17 cellular contexts compared by ENCODE assay signal in the genomic region with DNA sequence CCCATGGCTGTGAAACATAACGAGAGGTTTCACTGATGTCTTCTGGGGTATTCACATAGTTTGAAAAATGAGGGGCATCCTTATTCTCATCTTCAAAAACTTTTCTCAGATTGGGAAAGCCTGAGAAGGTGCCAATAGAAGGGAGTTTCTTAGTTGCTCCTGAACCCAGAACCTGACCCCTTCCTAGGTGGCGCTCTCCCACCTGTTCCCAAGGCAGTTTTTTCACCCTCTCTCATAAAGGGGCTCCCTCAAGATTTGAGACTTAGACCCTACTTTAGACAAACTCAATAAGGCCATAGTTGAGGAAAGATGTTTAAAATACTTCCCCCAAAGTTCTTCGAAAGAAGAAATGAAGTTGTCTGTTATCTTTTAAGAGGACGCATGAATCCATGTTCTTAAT.
DNase-seq lines count a peak whose midpoint lies in the region; ATAC-seq and TF ChIP-seq lines count a peak whose summit lies in the region.
"Had no signal": no experiment of that assay in that cellular context is flagged by ENCODE, and none has a peak within 500 bp of the region (broad histone marks: within the 10 kb centered on the region; RNA-seq: fewer than 3 reads in every experiment).

No MANE protein-coding gene starts in this region.

- H3K36me3 Mint-ChIP-seq in GM23338 (ENCODE audit: low read depth) (peaks cover 4% of the 10 kb centered on the region; the same call in 2 of the 3 replicates), T-helper 17 cell (ENCODE audit: low read depth) (peaks cover 2% of the 10 kb centered on the region), chondrocyte (ENCODE audit: low read depth) (peaks cover 2% of the 10 kb centered on the region)
- H3K36me3 Mint-ChIP-seq: CD4-positive, alpha-beta memory T cell had no signal

- peak; percentile 39 for TF ChIP-seq CTCF in 22Rv1 (IDR thresholded peaks at IDR 0.05)
- peak; percentile 65 to 71 for TF ChIP-seq CTCF in GM23338 (conservative IDR thresholded peaks at IDR 0.05; ENCODE audit: low read depth in 2 of 2)
- TF ChIP-seq CTCF in OCI-LY1 (IDR thresholded peaks at IDR 0.05; ENCODE audit: low read length): peak; percentile 38
- peak; percentile 20 for TF ChIP-seq CTCF in epithelial cell of proximal tubule (conservative IDR thresholded peaks at IDR 0.05; ENCODE audit: low read depth, low read length)
- TF ChIP-seq CTCF in chondrocyte (IDR thresholded peaks at IDR 0.05): no peak

- no peaks in the 10 kb centered on the region for H3K36me3 ChIP-seq in GM23338 (ENCODE audit: insufficient read depth)
- H3K36me3 ChIP-seq in OCI-LY1 (ENCODE audit: insufficient read depth, low read length): no peaks in the 10 kb centered on the region
- H3K36me3 ChIP-seq: HAP-1, SJSA1 had no signal

- H3K9me3 ChIP-seq in OCI-LY1 (ENCODE audit: low read length) (no peaks in the 10 kb centered on the region), T-helper 17 cell (ENCODE audit: control insufficient read depth, low read length, poor library complexity, severe bottlenecking) (no peaks in the 10 kb centered on the region)
- H3K9me3 ChIP-seq: HAP-1, SJSA1 had no signal

- H3K4me3 ChIP-seq in GM23338 (no peak overlapping the region), OCI-LY1 (ENCODE audit: low read depth, low read length, poor library complexity, severe bottlenecking) (no peak overlapping the region), epithelial cell of proximal tubule (ENCODE audit: low read depth, low read length) (no peak overlapping the region)
- H3K4me3 ChIP-seq: HAP-1, SJSA1 had no signal

- peaks cover 2% of the 10 kb centered on the region for H3K27me3 Mint-ChIP-seq in GM23338 (ENCODE audit: insufficient read depth, low read depth, poor library complexity)
- peaks cover 32% of the 10 kb centered on the region for H3K27me3 Mint-ChIP-seq in T-helper 17 cell
- peaks cover 16% of the 10 kb centered on the region for H3K27me3 Mint-ChIP-seq in chondrocyte (ENCODE audit: low read depth)

- 0 out of 2 replicates have a peak, but pooled peaks cover 5% of the 10 kb centered on the region for H3K9me2 ChIP-seq in GM23338 (ENCODE audit: insufficient read depth)
- H3K9me2 ChIP-seq in OCI-LY1 (ENCODE audit: low read depth, low read length): no peaks in the 10 kb centered on the region

- H4K20me1 ChIP-seq in GM23338 (replicated peaks; ENCODE audit: insufficient read depth): no peaks in the 10 kb centered on the region
- no peaks in the 10 kb centered on the region for H4K20me1 ChIP-seq in OCI-LY1 (ENCODE audit: insufficient read depth, low read length)

- no peak overlapping the region; the same call in 1 of the 2 replicates for H2AFZ ChIP-seq in GM23338
- no peak overlapping the region for H2AFZ ChIP-seq in OCI-LY1 (ENCODE audit: low read length)

- H3K27ac Mint-ChIP-seq in GM23338 (no peak overlapping the region), T-helper 17 cell (no peak overlapping the region), chondrocyte (ENCODE audit: unreplicated experiment) (no peak overlapping the region)
- H3K27ac Mint-ChIP-seq: CD4-positive, alpha-beta memory T cell had no signal

- ATAC-seq in GM23338 (peak; percentile 73), T-helper 17 cell (no peak), GM18502 (IDR thresholded peaks at IDR 0.05; ENCODE audit: poor library complexity, unreplicated experiment) (no peak)

- peak; percentile 47 for DNase-seq in GM23338 (ENCODE audit: low spot score)
- no peak for DNase-seq in epithelial cell of proximal tubule (ENCODE audit: low read depth)
- DNase-seq in UCSD-AML1 (lab: John Stamatoyannopoulos, UW; ENCODE audit: unreplicated experiment): no peak
- no peak for DNase-seq in T-helper 17 cell
- DNase-seq in chondrocyte (ENCODE audit: low spot score): no peak
- DNase-seq: CD4-positive, alpha-beta memory T cell; DMS53; NCI-H1105 treated with DMSO at 0.1 percent for 48 hours; NCI-H1694; NCI-H2081 treated with DMSO at 0.1 percent for 48 hours; NCI-H510A; NCI-H774 had no signal

- H3K27me3 ChIP-seq in GM23338 (ENCODE audit: insufficient read depth): no peaks in the 10 kb centered on the region
- H3K27me3 ChIP-seq in OCI-LY1 (ENCODE audit: insufficient read depth, low read length): 0 out of 2 replicates have a peak, but pooled peaks cover 3% of the 10 kb centered on the region
- H3K27me3 ChIP-seq: SJSA1 had no signal

- H3K4me3 Mint-ChIP-seq in GM23338 (no peak overlapping the region), T-helper 17 cell (no peak overlapping the region), chondrocyte (ENCODE audit: unreplicated experiment) (no peak overlapping the region)
- H3K4me3 Mint-ChIP-seq: CD4-positive, alpha-beta memory T cell had no signal

- no peaks in the 10 kb centered on the region for H3K4me1 ChIP-seq in GM23338 (ENCODE audit: insufficient read depth)
- H3K4me1 ChIP-seq in OCI-LY1 (ENCODE audit: insufficient read depth, low read length, severe bottlenecking): no peaks in the 10 kb centered on the region
- H3K4me1 ChIP-seq: HAP-1 had no signal

- H3K9ac ChIP-seq in OCI-LY1 (ENCODE audit: low read length): no peak overlapping the region

- H3K4me2 ChIP-seq in GM23338 (no peak overlapping the region), OCI-LY1 (ENCODE audit: low read length) (no peak overlapping the region)

- H3F3A ChIP-seq in GM23338 (replicated peaks; ENCODE audit: low read depth) (no peaks in the 10 kb centered on the region), OCI-LY1 (ENCODE audit: insufficient read depth, low read length) (no peaks in the 10 kb centered on the region)

- H3K79me2 ChIP-seq in GM23338 (replicated peaks; ENCODE audit: insufficient read depth) (no peaks in the 10 kb centered on the region), OCI-LY1 (ENCODE audit: insufficient read depth, low read length) (no peaks in the 10 kb centered on the region)

- H3K9me3 Mint-ChIP-seq in GM23338: peaks cover 13% of the 10 kb centered on the region; the same call in 2 of the 3 replicates
- no peaks in the 10 kb centered on the region for H3K9me3 Mint-ChIP-seq in chondrocyte (ENCODE audit: low read depth)
- H3K9me3 Mint-ChIP-seq: CD4-positive, alpha-beta memory T cell had no signal

- H3K27ac ChIP-seq in 22Rv1 (no peak overlapping the region), GM23338 (ENCODE audit: low read depth) (no peak overlapping the region), OCI-LY1 (ENCODE audit: low read depth, low read length, poor library complexity, severe bottlenecking) (no peak overlapping the region)
- H3K27ac ChIP-seq: SJSA1 had no signal

- no peaks in the 10 kb centered on the region; the same call in 2 of the 3 replicates for H3K4me1 Mint-ChIP-seq in GM23338
- H3K4me1 Mint-ChIP-seq in T-helper 17 cell: peaks cover 3% of the 10 kb centered on the region
- H3K4me1 Mint-ChIP-seq in chondrocyte (ENCODE audit: low read depth): peaks cover 6% of the 10 kb centered on the region
- H3K4me1 Mint-ChIP-seq: CD4-positive, alpha-beta memory T cell had no signal

TF ChIP-seq in GM23338, 12 proteins besides CTCF, POLR2A, EP300 and RAD21 (continues in another document):
- TF ChIP-seq JUNB (IDR thresholded peaks at IDR 0.05; ENCODE audit: unreplicated experiment): no peak
- TF ChIP-seq POLR2AphosphoS5 (IDR thresholded peaks at IDR 0.05; ENCODE audit: low read depth): no peak
- TF ChIP-seq ZNF331 (CRISPR knock-in tag; IDR thresholded peaks at IDR 0.05; ENCODE audit: low read depth): no peak
- TF ChIP-seq NANOG (IDR thresholded peaks at IDR 0.05; ENCODE audit: borderline replicate concordance): no peak
